In genomic region chr2:74488643-74489481, GRCh38 we compare ENCODE assay signal across 22 cellular contexts. TPM values are rescaled to one million over a fixed set of nuclear protein-coding genes. Genes with fewer than 3 reads are reported as not detected.
DNase-seq lines count a peak whose midpoint lies in the region; ATAC-seq and TF ChIP-seq lines count a peak whose summit lies in the region.
"Had no signal": no experiment of that assay in that cellular context is flagged by ENCODE, and none has a peak within 500 bp of the region (broad histone marks: within the 10 kb centered on the region; RNA-seq: fewer than 3 reads in every experiment).

No MANE protein-coding gene starts in this region.

- no peak overlapping the region for H3K27ac Mint-ChIP-seq in WTC11
- H3K27ac Mint-ChIP-seq: activated CD8-positive, alpha-beta T cell treated with anti-CD3 and anti-CD28 coated beads, Interleukin-2, amount 10 ng/mL, durations not matched to agents 7 days and 5 days; activated naive CD4-positive, alpha-beta T cell treated with anti-CD3 and anti-CD28 coated beads, Interleukin-2, amount 50 U/mL, for 24 hours; activated T-cell treated with anti-CD3 and anti-CD28 coated beads, Interleukin-2, amount 50 U/mL, for 24 hours had no signal

- peaks cover 22% of the 10 kb centered on the region for H3K4me1 ChIP-seq in GM23248 (ENCODE audit: insufficient read depth)
- H3K4me1 ChIP-seq in right lobe of liver, result peaks cover 0 to 82% (median 32%) of the 10 kb centered on the region in 4 donors
- peaks cover 0 to 5% of the 10 kb centered on the region in 2 donors for H3K4me1 ChIP-seq in adrenal gland (replicated peaks in 1 of 2)
- H3K4me1 ChIP-seq in upper lobe of right lung, result peaks cover 5% of the 10 kb centered on the region
- H3K4me1 ChIP-seq: prostate gland had no signal

- TF ChIP-seq CTCF in WTC11 (IDR thresholded peaks at IDR 0.05), result no peak
- no peak for TF ChIP-seq CTCF in right lobe of liver (IDR thresholded peaks at IDR 0.05)
- no peak for TF ChIP-seq CTCF in adrenal gland (IDR thresholded peaks at IDR 0.05)
- TF ChIP-seq CTCF in upper lobe of right lung (IDR thresholded peaks at IDR 0.05), result no peak

- H3K9me3 ChIP-seq in GM23248 (ENCODE audit: low read depth), result no peaks in the 10 kb centered on the region
- H3K9me3 ChIP-seq in right lobe of liver, result no peaks in the 10 kb centered on the region
- H3K9me3 ChIP-seq in adrenal gland (replicated peaks in 1 of 3), result no peaks in the 10 kb centered on the region
- H3K9me3 ChIP-seq in upper lobe of right lung, result no peaks in the 10 kb centered on the region
- H3K9me3 ChIP-seq: prostate gland, SK-N-SH had no signal

- peaks cover 19% of the 10 kb centered on the region for H3F3A ChIP-seq in GM23248 (ENCODE audit: insufficient read depth)

- DNase-seq in GM23248 (no peak), WTC11 (ENCODE audit: low spot score) (no peak), right lobe of liver (peak in 2 of 3 donors; percentile 71 to 87), adrenal gland (no peak), upper lobe of right lung (no peak)
- DNase-seq: activated CD8-positive, alpha-beta T cell treated with anti-CD3 and anti-CD28 coated beads, Interleukin-2, amount 10 ng/mL, durations not matched to agents 7 days and 5 days; activated T-cell treated with anti-CD3 and anti-CD28 coated beads, Interleukin-2, amount 50 U/mL, for 24 hours; DMS 273 treated with DMSO at 0.1 percent for 48 hours; effector memory CD8-positive, alpha-beta T cell; left colon; midbrain; NCI-H524; SK-N-SH; stimulated activated naive CD4-positive, alpha-beta T cell; T1000 had no signal

- H3K79me2 ChIP-seq in GM23248 (ENCODE audit: insufficient read depth), result peaks cover 44% of the 10 kb centered on the region

- intact Hi-C loops in right lobe of liver (cut with DNase I) (loop anchor here in 1 of 2 donors (5.0 kb wide), 1 partner anchor 38 kb away; the partner anchor contains the start of genes AUP1, DQX1 and HTRA2), adrenal gland (cut with DNase I) (loop anchor here in 1 of 2 donors (5.0 kb wide), 1 partner anchor 38 kb away; the partner anchor contains the start of genes AUP1, DQX1 and HTRA2), upper lobe of right lung (cut with DNase I) (no loop called here)

- no peaks in the 10 kb centered on the region for H3K9me2 ChIP-seq in GM23248 (ENCODE audit: insufficient read depth)
- H3K9me2 ChIP-seq: SK-N-SH had no signal

- TF ChIP-seq POLR2A in right lobe of liver (IDR thresholded peaks at IDR 0.05) (no peak), adrenal gland (IDR thresholded peaks at IDR 0.05) (no peak)

- no peaks in the 10 kb centered on the region for H3K27me3 ChIP-seq in GM23248 (replicated peaks; ENCODE audit: insufficient read depth)
- no peaks in the 10 kb centered on the region for H3K27me3 ChIP-seq in right lobe of liver
- H3K27me3 ChIP-seq in adrenal gland, result no peaks in the 10 kb centered on the region
- H3K27me3 ChIP-seq in upper lobe of right lung, result no peaks in the 10 kb centered on the region

- no peaks in the 10 kb centered on the region for H3K4me1 Mint-ChIP-seq in WTC11
- H3K4me1 Mint-ChIP-seq: neural crest cell had no signal

- POLR2A ChIA-PET in WTC11 (lab: Charles Lee), result no interaction called here

- H3K27me3 Mint-ChIP-seq in WTC11 (ENCODE audit: low read depth), result no peaks in the 10 kb centered on the region
- H3K27me3 Mint-ChIP-seq: activated naive CD4-positive, alpha-beta T cell treated with anti-CD3 and anti-CD28 coated beads, Interleukin-2, amount 50 U/mL, for 24 hours; activated T-cell treated with anti-CD3 and anti-CD28 coated beads, Interleukin-2, amount 50 U/mL, for 24 hours; effector memory CD8-positive, alpha-beta T cell had no signal

- CTCF ChIA-PET in WTC11 (lab: Charles Lee), result interaction anchor here (1.0 to 1.1 kb wide), 2 partner anchors 9 to 84 kb away, joined by 3 to 4 read pairs; no protein-coding TSS in a partner anchor

- H3K36me3 ChIP-seq in GM23248 (ENCODE audit: low read depth), result peaks cover 4% of the 10 kb centered on the region; the same call in 1 of the 2 replicates
- peaks cover 0 to 40% (median 9%) of the 10 kb centered on the region in 4 donors for H3K36me3 ChIP-seq in right lobe of liver
- peaks cover 0 to 58% of the 10 kb centered on the region in 2 donors for H3K36me3 ChIP-seq in adrenal gland (replicated peaks in 1 of 2)
- peaks cover 56% of the 10 kb centered on the region for H3K36me3 ChIP-seq in upper lobe of right lung

- no peaks in the 10 kb centered on the region for H3K9me3 Mint-ChIP-seq in WTC11
- H3K9me3 Mint-ChIP-seq: activated naive CD4-positive, alpha-beta T cell treated with anti-CD3 and anti-CD28 coated beads, Interleukin-2, amount 50 U/mL, for 24 hours; activated T-cell treated with anti-CD3 and anti-CD28 coated beads, Interleukin-2, amount 50 U/mL, for 24 hours; effector memory CD8-positive, alpha-beta T cell; neural crest cell had no signal

- H3K9ac ChIP-seq in GM23248, result no peak overlapping the region
- H3K9ac ChIP-seq: SK-N-SH had no signal

- H3K27ac ChIP-seq in GM23248 (peak overlapping the region; percentile 48), right lobe of liver (peak overlapping the region; percentile 22 to 79 (median 73)), adrenal gland (no peak overlapping the region), upper lobe of right lung (no peak overlapping the region)
- H3K27ac ChIP-seq: prostate gland, RWPE1 had no signal

- ATAC-seq in WTC11 (peak; percentile 38; the same call in 1 of the 2 replicates), right lobe of liver (peak; percentile 63 to 77 (median 70)), GM21786 (IDR thresholded peaks at IDR 0.05; ENCODE audit: unreplicated experiment) (no peak), upper lobe of right lung (no peak)
- ATAC-seq: activated CD4-positive, CD25-positive, alpha-beta regulatory T cell treated with anti-CD3 and anti-CD28 coated beads, Interleukin-2, amount 50 U/mL, for 24 hours; activated CD8-positive, alpha-beta T cell treated with anti-CD3 and anti-CD28 coated beads, Interleukin-2, amount 10 ng/mL, durations not matched to agents 7 days and 5 days; effector memory CD8-positive, alpha-beta T cell; left colon had no signal

- H3K4me3 ChIP-seq in GM23248 (no peak overlapping the region), right lobe of liver (peak overlapping the region in 2 of 3 donors; percentile 23 to 47), adrenal gland (no peak overlapping the region), upper lobe of right lung (no peak overlapping the region)
- H3K4me3 ChIP-seq: prostate gland had no signal

- in situ Hi-C loops in GM23248 (cut with MboI), result no loop called here

- 85 to 87% methylated on average over 9 of the region's 9 CpGs for WGBS in GM23248 (ENCODE audit: low coverage in 1 of 2, low lambda C conversion rate in 2 of 2, missing lambda C conversion rate in 2 of 2), 2 experiments
- WGBS in right lobe of liver (ENCODE audit: insufficient coverage, low coverage, low lambda C conversion rate, missing lambda C conversion rate), result 50% methylated on average over 9 of the region's 9 CpGs
- 84 to 92% (median 88%) methylated on average over 6 to 9 of the region's 9 CpGs for WGBS in adrenal gland, 4 donors

- peaks cover 45% of the 10 kb centered on the region for H3K36me3 Mint-ChIP-seq in WTC11

- H2AFZ ChIP-seq in GM23248, result no peak overlapping the region

- H4K20me1 ChIP-seq in GM23248 (ENCODE audit: insufficient read depth), result no peaks in the 10 kb centered on the region

- peak overlapping the region; percentile 55 for H3K4me2 ChIP-seq in GM23248 (ENCODE audit: unreplicated experiment)
- H3K4me2 ChIP-seq: SK-N-SH had no signal

- H3K4me3 Mint-ChIP-seq in WTC11, result no peak overlapping the region
- H3K4me3 Mint-ChIP-seq: activated CD8-positive, alpha-beta T cell treated with anti-CD3 and anti-CD28 coated beads, Interleukin-2, amount 10 ng/mL, durations not matched to agents 7 days and 5 days; activated naive CD4-positive, alpha-beta T cell treated with anti-CD3 and anti-CD28 coated beads, Interleukin-2, amount 50 U/mL, for 24 hours; activated T-cell treated with anti-CD3 and anti-CD28 coated beads, Interleukin-2, amount 50 U/mL, for 24 hours; effector memory CD8-positive, alpha-beta T cell; neural crest cell had no signal

RNA-seq across cellular contexts. Expression of gene TTC31, which starts 6.0 kb away (rescaled TPM):
- 15.9 and 17.7 TPM in 2 replicates for total RNA-seq in GM23248 (2014; rRNA removed; shearing (Covaris generic))
- 14.2 and 20.4 TPM in 2 replicates for polyA plus RNA-seq in GM23248 (2016; fragmentation: Nextera tagmentation; extraction: Ambion mirVana)
- 32.6 to 38.3 TPM (median 36.2 TPM) in 3 replicates for total RNA-seq in WTC11 (2021)
- total RNA-seq in right lobe of liver, result 10 to 100 TPM; 14.5 to 31.5 (median 26.7) TPM
- 10 to 100 TPM; 12.6 to 38.6 (median 21.5) TPM for total RNA-seq in adrenal gland
- polyA plus RNA-seq in adrenal gland, result 10 to 100 TPM; 11.1 to 35.3 (median 21.7) TPM
- 23.4 TPM for total RNA-seq in upper lobe of right lung

RNA-seq across cellular contexts. Expression of gene CCDC142, which starts 6.1 kb away (rescaled TPM):
- 5.1 and 12.8 TPM in 2 replicates for total RNA-seq in GM23248 (2014; rRNA removed; shearing (Covaris generic))
- polyA plus RNA-seq in GM23248 (2016; fragmentation: Nextera tagmentation; extraction: Ambion mirVana), result 6.4 and 6.8 TPM in 2 replicates
- 10.0 to 14.0 TPM (median 10.4 TPM) in 3 replicates for total RNA-seq in WTC11 (2021)
- 10 to 100 TPM in 3 of 6 experiments, 1 to 10 TPM in 3; 5.9 to 15.4 (median 11.2) TPM for total RNA-seq in right lobe of liver
- 10 to 100 TPM in 6 of 8 donors, 1 to 10 TPM in 2; 7.4 to 46.0 (median 13.3) TPM for total RNA-seq in adrenal gland
- 10 to 100 TPM in 1 of 3 donors, 1 to 10 TPM in 2; 3.2 to 17.5 (median 4.6) TPM for polyA plus RNA-seq in adrenal gland
- total RNA-seq in upper lobe of right lung, result 16.1 TPM

RNA-seq across cellular contexts. Expression of gene LBX2, which starts 10.5 kb away (rescaled TPM):
- 0.38 and 4.6 TPM in 2 replicates for total RNA-seq in GM23248 (2014; rRNA removed; shearing (Covaris generic))
- polyA plus RNA-seq in GM23248 (2016; fragmentation: Nextera tagmentation; extraction: Ambion mirVana), result 0.87 and 1.1 TPM in 2 replicates
- 1.0 to 1.8 TPM (median 1.8 TPM) in 3 replicates for total RNA-seq in WTC11 (2021)
- 1 to 10 TPM; 1.4 to 8.4 (median 5.8) TPM for total RNA-seq in right lobe of liver
- 1 to 10 TPM in 2 of 8 donors, under 1 TPM in 5, not detected in 1; 0.18 to 2.0 (median 0.84) TPM for total RNA-seq in adrenal gland
- polyA plus RNA-seq in adrenal gland, result under 1 TPM in 2 of 3 donors, not detected in 1; 0.40 to 0.72 TPM
- total RNA-seq in upper lobe of right lung, result 1.8 TPM
- total RNA-seq: G401 had no signal

RNA-seq across cellular contexts. Expression of gene MRPL53, which starts 16.4 kb away (rescaled TPM):
- 14.8 and 18.5 TPM in 2 replicates for total RNA-seq in GM23248 (2014; rRNA removed; shearing (Covaris generic))
- 69.2 and 71.0 TPM in 2 replicates for polyA plus RNA-seq in GM23248 (2016; fragmentation: Nextera tagmentation; extraction: Ambion mirVana)
- total RNA-seq in WTC11 (2021), result 52.1 to 62.6 TPM (median 55.0 TPM) in 3 replicates
- total RNA-seq in right lobe of liver, result 10 to 100 TPM; 10.7 to 51.9 (median 42.6) TPM
- 100 to 1,000 TPM in 5 of 8 donors, 10 to 100 TPM in 3; 30.2 to 191 (median 120) TPM for total RNA-seq in adrenal gland
- 100 to 1,000 TPM in 2 of 3 donors, 10 to 100 TPM in 1; 26.4 to 167 (median 129) TPM for polyA plus RNA-seq in adrenal gland
- 73.1 TPM for total RNA-seq in upper lobe of right lung

RNA-seq across cellular contexts. Expression of gene PCGF1, which starts 18.6 kb away (rescaled TPM):
- 15.6 and 24.1 TPM in 2 replicates for total RNA-seq in GM23248 (2014; rRNA removed; shearing (Covaris generic))
- polyA plus RNA-seq in GM23248 (2016; fragmentation: Nextera tagmentation; extraction: Ambion mirVana), result 23.5 and 24.8 TPM in 2 replicates
- 13.7 to 15.7 TPM (median 15.4 TPM) in 3 replicates for total RNA-seq in WTC11 (2021)
- total RNA-seq in right lobe of liver, result 10 to 100 TPM in 5 of 6 experiments, 1 to 10 TPM in 1; 9.6 to 17.5 (median 13.3) TPM
- 10 to 100 TPM; 15.4 to 38.9 (median 20.6) TPM for total RNA-seq in adrenal gland
- polyA plus RNA-seq in adrenal gland, result 10 to 100 TPM; 35.4 to 38.3 (median 37.2) TPM
- 30.1 TPM for total RNA-seq in upper lobe of right lung

Comparison
In these comparisons a context has a peak if more than half of its experiments do, and no peak if none do; other contexts are left out.
1. DNase-seq: peak in right lobe of liver (2 of 3); none in GM23248 (single experiment), WTC11 (single experiment), adrenal gland (0 of 7) and upper lobe of right lung (single experiment).
2. H3K27ac ChIP-seq: peak in GM23248 (single experiment) and right lobe of liver (3 of 3); none in adrenal gland (0 of 5) and upper lobe of right lung (single experiment).
3. H3K4me3 ChIP-seq: peak in right lobe of liver (2 of 3); none in GM23248 (single experiment), adrenal gland (0 of 4) and upper lobe of right lung (single experiment).
4. ATAC-seq: peak in WTC11 (single experiment) and right lobe of liver (4 of 4); none in GM21786 (single experiment) and upper lobe of right lung (single experiment).